ENCODE assay signal across 19 cellular contexts in genomic region chr1:206771353-206771722, GRCh38. TPM values are rescaled to one million over a fixed set of nuclear protein-coding genes. Genes with fewer than 3 reads are reported as not detected.
DNase-seq lines count a peak whose midpoint lies in the region; ATAC-seq, FAIRE-seq and TF ChIP-seq lines count a peak whose summit lies in the region.
"Had no signal": no experiment of that assay in that cellular context is flagged by ENCODE, and none has a peak within 500 bp of the region (broad histone marks: within the 10 kb centered on the region; RNA-seq: fewer than 3 reads in every experiment).

No MANE protein-coding gene starts in this region.

- no peak overlapping the region for H4K12ac ChIP-seq in trophoblast cell (ENCODE audit: low read depth, low read length)

- no peak for TF ChIP-seq RAD21 in GM12878 (IDR thresholded peaks at IDR 0.05; ENCODE audit: insufficient read depth, low read depth, low read length)

- ATAC-seq in activated T-cell treated with anti-CD3 and anti-CD28 coated beads, Interleukin-2, amount 50 U/mL, for 4 hours: no peak
- no peak for ATAC-seq in GM23338
- no peak for ATAC-seq in GM12878
- no peak for ATAC-seq in stimulated activated memory B cell treated with anti-CD40 and anti-IgM and Interleukin-4, amounts not matched to agents 10 μg/mL and 1 μg/mL and 100 μg/mL, for 72 hours
- ATAC-seq: activated CD4-positive, CD25-positive, alpha-beta regulatory T cell treated with anti-CD3 and anti-CD28 coated beads, Interleukin-2, amount 50 U/mL, for 24 hours; activated naive CD4-positive, alpha-beta T cell treated with anti-CD3 and anti-CD28 coated beads, Interleukin-2, amount 50 U/mL, for 72 hours had no signal

- H3K4me2 ChIP-seq in GM23338 (no peak overlapping the region), GM12878 (ENCODE audit: control insufficient read depth, insufficient read depth) (peak overlapping the region; percentile 95), trophoblast cell (ENCODE audit: low read length) (no peak overlapping the region)

- no peak for FAIRE-seq in GM12878 (lab: Jason Lieb, UNC)
- FAIRE-seq: urothelium cell line had no signal

- peak overlapping the region; percentile 73 for H3K9ac ChIP-seq in GM12878 (ENCODE audit: control insufficient read depth, insufficient read depth, low read length)
- H3K9ac ChIP-seq in trophoblast cell (ENCODE audit: low read length): no peak overlapping the region
- H3K9ac ChIP-seq: parathyroid adenoma had no signal

- H3K36me3 ChIP-seq in GM23338 (ENCODE audit: insufficient read depth): no peaks in the 10 kb centered on the region
- H3K36me3 ChIP-seq in GM12878 (ENCODE audit: control insufficient read depth in 2 of 2, insufficient read depth in 2 of 2, low read length in 1 of 2): no peaks in the 10 kb centered on the region
- no peaks in the 10 kb centered on the region for H3K36me3 ChIP-seq in HAP-1 (replicated peaks)
- no peaks in the 10 kb centered on the region for H3K36me3 ChIP-seq in trophoblast cell (ENCODE audit: control insufficient read depth in 1 of 2, insufficient read depth in 2 of 2, low read length in 2 of 2)
- H3K36me3 ChIP-seq: SJCRH30 had no signal

- no peaks in the 10 kb centered on the region for H3F3A ChIP-seq in GM23338 (replicated peaks; ENCODE audit: low read depth)

- no peak overlapping the region for H3K4ac ChIP-seq in trophoblast cell (ENCODE audit: low read depth, low read length)

- WGBS in GM12878 (ENCODE audit: insufficient coverage, insufficient replicate concordance, low lambda C conversion rate, missing lambda C conversion rate): 9% methylated on average over 4 of the region's 4 CpGs
- WGBS in trophoblast cell (ENCODE audit: extremely low coverage, insufficient coverage, insufficient read length): no CpG with 5 or more reads among the region's 4 CpGs

- peaks cover 77% of the 10 kb centered on the region for H3K4me1 Mint-ChIP-seq in activated T-cell treated with anti-CD3 and anti-CD28 coated beads, Interleukin-2, amount 50 U/mL, for 4 hours (ENCODE audit: low read depth)
- peaks cover 31% of the 10 kb centered on the region for H3K4me1 Mint-ChIP-seq in GM23338
- peaks cover 75% of the 10 kb centered on the region for H3K4me1 Mint-ChIP-seq in stimulated activated memory B cell treated with anti-CD40 and anti-IgM and Interleukin-4, amounts not matched to agents 10 μg/mL and 1 μg/mL and 100 μg/mL, for 72 hours

- H3K9me3 Mint-ChIP-seq in activated T-cell treated with anti-CD3 and anti-CD28 coated beads, Interleukin-2, amount 50 U/mL, for 4 hours: no peaks in the 10 kb centered on the region
- no peaks in the 10 kb centered on the region for H3K9me3 Mint-ChIP-seq in GM23338
- no peaks in the 10 kb centered on the region for H3K9me3 Mint-ChIP-seq in stimulated activated memory B cell treated with anti-CD40 and anti-IgM and Interleukin-4, amounts not matched to agents 10 μg/mL and 1 μg/mL and 100 μg/mL, for 72 hours
- H3K9me3 Mint-ChIP-seq: activated naive CD4-positive, alpha-beta T cell treated with anti-CD3 and anti-CD28 coated beads, Interleukin-2, amount 50 U/mL, for 72 hours had no signal

- H2BK5ac ChIP-seq in trophoblast cell (ENCODE audit: low read depth, low read length, poor library complexity): no peak overlapping the region

- CTCF ChIA-PET in GM12878 (lab: Yijun Ruan, JAX): interaction anchor here (0.6 to 15.0 kb wide), 15 partner anchors 15 to 279 kb away, joined by 3 to 299 read pairs (median 9); no protein-coding TSS in a partner anchor

- H3K9me3 ChIP-seq in GM12878 (replicated peaks; ENCODE audit: control insufficient read depth, insufficient read depth, low read length) (no peaks in the 10 kb centered on the region), HAP-1 (no peaks in the 10 kb centered on the region), trophoblast cell (ENCODE audit: insufficient read depth, low read depth, low read length) (no peaks in the 10 kb centered on the region)
- H3K9me3 ChIP-seq: SJCRH30 had no signal

- no peak overlapping the region for H2AK5ac ChIP-seq in trophoblast cell (ENCODE audit: low read length)

- RAD21 ChIA-PET in GM12878 (lab: Charles Lee; ENCODE audit: unreplicated experiment): interaction anchor here (0.8 to 13.8 kb wide), 10 partner anchors 15 to 151 kb away, joined by 3 to 363 read pairs (median 40); partner anchors contain the start of gene FCMR

- H3K14ac ChIP-seq in trophoblast cell (ENCODE audit: low read length): no peak overlapping the region

- H3K4me3 Mint-ChIP-seq in activated T-cell treated with anti-CD3 and anti-CD28 coated beads, Interleukin-2, amount 50 U/mL, for 4 hours: peak overlapping the region; percentile 75
- no peak overlapping the region for H3K4me3 Mint-ChIP-seq in GM23338
- H3K4me3 Mint-ChIP-seq in stimulated activated memory B cell treated with anti-CD40 and anti-IgM and Interleukin-4, amounts not matched to agents 10 μg/mL and 1 μg/mL and 100 μg/mL, for 72 hours: peak overlapping the region; percentile 64

- no peak overlapping the region for H3K27ac Mint-ChIP-seq in GM23338
- H3K27ac Mint-ChIP-seq in stimulated activated memory B cell treated with anti-CD40 and anti-IgM and Interleukin-4, amounts not matched to agents 10 μg/mL and 1 μg/mL and 100 μg/mL, for 72 hours: peak overlapping the region; percentile 66
- H3K27ac Mint-ChIP-seq: activated naive CD4-positive, alpha-beta T cell treated with anti-CD3 and anti-CD28 coated beads, Interleukin-2, amount 50 U/mL, for 72 hours had no signal

- H3K27me3 ChIP-seq in GM23338 (ENCODE audit: insufficient read depth): no peaks in the 10 kb centered on the region
- H3K27me3 ChIP-seq in GM12878 (replicated peaks in 1 of 2; ENCODE audit: control insufficient read depth in 2 of 2, insufficient read depth in 2 of 2, low read length in 1 of 2): no peaks in the 10 kb centered on the region
- H3K27me3 ChIP-seq in HAP-1 (ENCODE audit: low read depth): peaks cover 5% of the 10 kb centered on the region; the same call in 1 of the 2 replicates
- no peaks in the 10 kb centered on the region for H3K27me3 ChIP-seq in trophoblast cell (ENCODE audit: insufficient read depth, low read length)

- no peaks in the 10 kb centered on the region; the same call in 1 of the 2 replicates for H3K9me2 ChIP-seq in GM23338 (ENCODE audit: insufficient read depth)

- intact Hi-C loops in GM12878 (cut with micrococcal nuclease; ENCODE audit: unreplicated experiment): no loop called here

- H2AFZ ChIP-seq in GM23338 (peak overlapping the region; percentile 43; the same call in 1 of the 2 replicates), GM12878 (ENCODE audit: control insufficient read depth, low read depth, low read length) (0 out of 2 replicates have a peak overlapping the region, but pooled peaks have one; percentile 13), trophoblast cell (ENCODE audit: insufficient read depth, low read length, poor library complexity) (no peak overlapping the region)
- H2AFZ ChIP-seq: parathyroid adenoma had no signal

- TF ChIP-seq EP300 in GM12878 (IDR thresholded peaks at IDR 0.05; ENCODE audit: borderline replicate concordance in 1 of 2, control insufficient read depth in 1 of 2, low read depth in 2 of 2, low read length in 2 of 2): no peak

- no peak for DNase-seq in activated T-cell treated with anti-CD3 and anti-CD28 coated beads, Interleukin-2, amount 50 U/mL, for 4 hours
- DNase-seq in activated T-cell treated with anti-CD3 and anti-CD28 coated beads, Interleukin-2, amount 50 U/mL, for 48 hours: no peak
- DNase-seq in GM23338 (ENCODE audit: low spot score) (no peak), GM12878 (ENCODE audit: low read depth, low spot score) (no peak), HAP-1 (ENCODE audit: low spot score in 2 of 2) (no peak), trophoblast cell (no peak)
- DNase-seq in stimulated activated CD4-positive, alpha-beta T cell treated with anti-CD3 and anti-CD28 coated beads, Interleukin-4, amount 100 ng/mL, for 4 hours: no peak
- DNase-seq: dorsolateral prefrontal cortex, NCI-H1092, NCI-H2081 treated with DMSO at 0.1 percent for 48 hours, SJCRH30 had no signal

- H4K91ac ChIP-seq in trophoblast cell (ENCODE audit: low read depth, low read length): no peak overlapping the region

- no peak overlapping the region for H3K18ac ChIP-seq in trophoblast cell (ENCODE audit: low read length)

- no peak overlapping the region for H3K23ac ChIP-seq in trophoblast cell (ENCODE audit: low read length)

- in situ Hi-C loops in GM12878 (cut with MboI) (loop anchor here (5.0 kb wide), 1 partner anchor 34 kb away; no protein-coding TSS in a partner anchor), HAP-1 (cut with MboI; ENCODE audit: low sequenced_read_pairs) (no loop called here)

- TF ChIP-seq CTCF in GM23338 (conservative IDR thresholded peaks at IDR 0.05; ENCODE audit: low read depth in 2 of 2) (no peak), GM12878 (IDR thresholded peaks at IDR 0.05 in 2 of 3, conservative IDR thresholded peaks at IDR 0.05 in 1 of 3; ENCODE audit: control insufficient read depth in 2 of 3, extremely low read depth in 1 of 3, insufficient read depth in 1 of 3, low read depth in 3 of 3, low read length in 3 of 3) (no peak)

- no peak for TF ChIP-seq POLR2A in GM12878 (IDR thresholded peaks at IDR 0.05; ENCODE audit: low read depth, low read length)

- no peak overlapping the region for H2BK12ac ChIP-seq in trophoblast cell (ENCODE audit: low read length)

- BruUV-seq in GM12878 (replicated peaks; lab: Mats Ljungman, UMichigan): no TSS peak

- H4K8ac ChIP-seq in trophoblast cell (ENCODE audit: low read depth, low read length): no peak overlapping the region

- no peaks in the 10 kb centered on the region for H3K27me3 Mint-ChIP-seq in activated T-cell treated with anti-CD3 and anti-CD28 coated beads, Interleukin-2, amount 50 U/mL, for 4 hours (ENCODE audit: low read depth)
- peaks cover 10% of the 10 kb centered on the region for H3K27me3 Mint-ChIP-seq in GM23338 (ENCODE audit: insufficient read depth, low read depth, poor library complexity)
- H3K27me3 Mint-ChIP-seq in stimulated activated memory B cell treated with anti-CD40 and anti-IgM and Interleukin-4, amounts not matched to agents 10 μg/mL and 1 μg/mL and 100 μg/mL, for 72 hours: no peaks in the 10 kb centered on the region

- H3K27ac ChIP-seq in GM23338 (ENCODE audit: low read depth) (no peak overlapping the region), GM12878 (ENCODE audit: control insufficient read depth, insufficient read depth) (peak overlapping the region; percentile 86), trophoblast cell (ENCODE audit: low read depth, low read length) (no peak overlapping the region)
- H3K27ac ChIP-seq: parathyroid adenoma, SJCRH30 had no signal

- H3K4me1 ChIP-seq in GM23338 (ENCODE audit: insufficient read depth) (peaks cover 16% of the 10 kb centered on the region; the same call in 1 of the 2 replicates), GM12878 (ENCODE audit: control insufficient read depth, insufficient read depth, low read length) (peaks cover 81% of the 10 kb centered on the region), HAP-1 (no peaks in the 10 kb centered on the region), trophoblast cell (ENCODE audit: control insufficient read depth in 1 of 2, insufficient read depth in 2 of 2, low read length in 2 of 2) (peaks cover 2 to 3% of the 10 kb centered on the region in 2 experiments)
- H3K4me1 ChIP-seq: parathyroid adenoma, SJCRH30 had no signal

- no peak overlapping the region for H3K4me3 ChIP-seq in GM23338
- H3K4me3 ChIP-seq in GM12878: peak overlapping the region; percentile 74
- H3K4me3 ChIP-seq in HAP-1: no peak overlapping the region
- H3K4me3 ChIP-seq in trophoblast cell (ENCODE audit: low read depth, low read length): no peak overlapping the region
- H3K4me3 ChIP-seq: SJCRH30 had no signal

- H2BK120ac ChIP-seq in trophoblast cell (ENCODE audit: insufficient read depth, low read length, poor library complexity): no peak overlapping the region

- H3K79me2 ChIP-seq in GM23338 (replicated peaks; ENCODE audit: insufficient read depth) (no peaks in the 10 kb centered on the region), GM12878 (ENCODE audit: control insufficient read depth, insufficient read depth, low read length) (peaks cover 47% of the 10 kb centered on the region), trophoblast cell (ENCODE audit: control insufficient read depth, insufficient read depth, low read length, poor library complexity) (no peaks in the 10 kb centered on the region)
- H3K79me2 ChIP-seq: parathyroid adenoma had no signal

- POLR2A ChIA-PET in GM12878 (lab: Charles Lee): interaction anchor here (0.7 to 14.8 kb wide), 16 partner anchors 15 to 196 kb away, joined by 3 to 283 read pairs (median 6); partner anchors contain the start of gene FCMR

- SMC1A ChIA-PET in GM12878 (lab: Charles Lee; ENCODE audit: uncharacterized antibody, unreplicated experiment): interaction anchor here (0.6 to 16.0 kb wide), 18 partner anchors 11 to 161 kb away, joined by 3 to 410 read pairs (median 6); partner anchors contain the start of gene FCMR

- no peaks in the 10 kb centered on the region for H3K36me3 Mint-ChIP-seq in activated T-cell treated with anti-CD3 and anti-CD28 coated beads, Interleukin-2, amount 50 U/mL, for 4 hours (ENCODE audit: insufficient read depth)
- H3K36me3 Mint-ChIP-seq in GM23338 (ENCODE audit: low read depth): no peaks in the 10 kb centered on the region
- H3K36me3 Mint-ChIP-seq in stimulated activated memory B cell treated with anti-CD40 and anti-IgM and Interleukin-4, amounts not matched to agents 10 μg/mL and 1 μg/mL and 100 μg/mL, for 72 hours: no peaks in the 10 kb centered on the region
- H3K36me3 Mint-ChIP-seq: activated naive CD4-positive, alpha-beta T cell treated with anti-CD3 and anti-CD28 coated beads, Interleukin-2, amount 50 U/mL, for 72 hours had no signal

- H3K79me1 ChIP-seq in trophoblast cell (ENCODE audit: low read length): no peaks in the 10 kb centered on the region

- H4K20me1 ChIP-seq in GM23338 (replicated peaks; ENCODE audit: insufficient read depth): no peaks in the 10 kb centered on the region
- H4K20me1 ChIP-seq in GM12878 (ENCODE audit: control insufficient read depth, insufficient read depth): no peaks in the 10 kb centered on the region

RNA-seq across cellular contexts. Expression of gene IL19, which starts 0.8 kb away (rescaled TPM):
- total RNA-seq in activated T-cell treated with anti-CD3 and anti-CD28 coated beads, Interleukin-2, amount 50 U/mL, for 4 hours: under 1 TPM in 1 of 3 donors, not detected in 2; 0.19 TPM
- not detected in 2 replicates for total RNA-seq in GM23338 (2014; rRNA removed; shearing (Covaris generic))
- polyA plus RNA-seq in GM23338 (2016; fragmentation: Nextera tagmentation; extraction: Ambion mirVana): not detected in 2 replicates
- not detected in 2 replicates for total RNA-seq in GM12878 (2013; cell fraction: nucleolus; rRNA removed)
- 0.38 TPM in 1 of 2 replicates, not detected in the other for total RNA-seq in GM12878 (2014; rRNA removed)
- not detected in 2 replicates for total RNA-seq in GM12878 (2014; rRNA removed; fragmentation: Illumina TruSeq; extraction: Trizol)
- not detected in 2 replicates for total RNA-seq in GM12878 (2021)
- polyA plus RNA-seq in GM12878 (2011; ENCODE audit: low read depth): 0.30 TPM
- 0.72 and 0.73 TPM in 2 replicates for polyA plus RNA-seq in GM12878 (2011; rRNA removed)
- polyA plus RNA-seq in GM12878 (2011; cell fraction: cytosol; rRNA removed): 0.33 and 0.63 TPM in 2 replicates
- polyA plus RNA-seq in GM12878 (2011; cell fraction: nucleus; rRNA removed): 0.70 and 1.2 TPM in 2 replicates
- 0.65 TPM in 1 of 2 replicates, not detected in the other for polyA plus RNA-seq in GM12878 (2012)
- 0.32 TPM in 1 of 2 replicates, not detected in the other for polyA plus RNA-seq in GM12878 (2014; fragmentation: Illumina TruSeq; extraction: Trizol)
- polyA plus RNA-seq in GM12878 (2014; fragmentation: Nextera tagmentation; extraction: Ambion mirVana): under 1 TPM; 0.27 to 0.29 TPM
- 0.10 TPM in 1 of 2 replicates, not detected in the other for polyA plus RNA-seq in GM12878 (2014; rRNA removed)
- not detected for polyA plus RNA-seq in GM12878 (2016; fragmentation: Nextera tagmentation; extraction: Ambion mirVana)
- polyA minus RNA-seq in GM12878 (2011; rRNA and poly(A)+ RNA removed): 0.37 and 0.41 TPM in 2 replicates
- polyA minus RNA-seq in GM12878 (2011; cell fraction: cytosol; rRNA and poly(A)+ RNA removed): not detected in 2 replicates
- polyA minus RNA-seq in GM12878 (2011; cell fraction: nucleus; rRNA and poly(A)+ RNA removed): 0.24 TPM in 1 of 2 replicates, not detected in the other
- not detected in 2 replicates for polyA plus RNA-seq in trophoblast cell (2013)
- total RNA-seq: A673; activated naive CD4-positive, alpha-beta T cell treated with anti-CD3 and anti-CD28 coated beads, Interleukin-2, amount 50 U/mL, for 72 hours; dorsolateral prefrontal cortex; left lobe of liver; SJCRH30; T-helper 2 cell treated with Interferon-gamma antibody and Interleukin-4, amounts not matched to agents 100 ng/mL and 5 ng/mL, for 36 hours had no signal

RNA-seq across cellular contexts. Expression of gene IL10, which starts 1.0 kb away (rescaled TPM):
- 100 to 1,000 TPM in 1 of 3 donors, 10 to 100 TPM in 2; 38.4 to 111 (median 54.1) TPM for total RNA-seq in activated T-cell treated with anti-CD3 and anti-CD28 coated beads, Interleukin-2, amount 50 U/mL, for 4 hours
- total RNA-seq in GM23338 (2014; rRNA removed; shearing (Covaris generic)): not detected in 2 replicates
- polyA plus RNA-seq in GM23338 (2016; fragmentation: Nextera tagmentation; extraction: Ambion mirVana) (not detected in 2 replicates), GM12878 (2011; rRNA removed) (5.0 and 6.3 TPM in 2 replicates), GM12878 (2014; fragmentation: Illumina TruSeq; extraction: Trizol) (1.4 and 1.8 TPM in 2 replicates), GM12878 (2014; fragmentation: Nextera tagmentation; extraction: Ambion mirVana) (1 to 10 TPM; 1.2 to 1.6 TPM), GM12878 (2014; rRNA removed) (0.92 and 1.5 TPM in 2 replicates), GM12878 (2016; fragmentation: Nextera tagmentation; extraction: Ambion mirVana) (under 1 TPM; 0.34 to 0.70 TPM)
- 1.5 and 3.6 TPM in 2 replicates for total RNA-seq in GM12878 (2013; cell fraction: nucleolus; rRNA removed)
- total RNA-seq in GM12878 (2014; rRNA removed) (1.0 and 1.1 TPM in 2 replicates), GM12878 (2014; rRNA removed; fragmentation: Illumina TruSeq; extraction: Trizol) (1.4 and 1.6 TPM in 2 replicates), GM12878 (2021) (0.67 and 1.1 TPM in 2 replicates)
- polyA plus RNA-seq in GM12878 (2011; ENCODE audit: low read depth): 4.4 TPM
- polyA plus RNA-seq in GM12878 (2011; cell fraction: cytosol; rRNA removed): 3.0 and 5.2 TPM in 2 replicates
- polyA plus RNA-seq in GM12878 (2011; cell fraction: nucleus; rRNA removed): 1.0 and 1.4 TPM in 2 replicates
- polyA plus RNA-seq in GM12878 (2012): 2.8 and 5.5 TPM in 2 replicates
- 3.7 and 6.0 TPM in 2 replicates for polyA minus RNA-seq in GM12878 (2011; rRNA and poly(A)+ RNA removed)
- polyA minus RNA-seq in GM12878 (2011; cell fraction: cytosol; rRNA and poly(A)+ RNA removed): 1.1 and 2.1 TPM in 2 replicates
- 4.7 and 5.2 TPM in 2 replicates for polyA minus RNA-seq in GM12878 (2011; cell fraction: nucleus; rRNA and poly(A)+ RNA removed)
- polyA plus RNA-seq in trophoblast cell (2013): not detected in 2 replicates
- total RNA-seq: A673 had no signal

Comparison
In these comparisons a context has a peak if more than half of its experiments do, and no peak if none do; other contexts are left out.
1. RNA of gene IL10, which starts 1.0 kb away (total RNA-seq): 38.4 to 111 TPM in activated T-cell treated with anti-CD3 and anti-CD28 coated beads, Interleukin-2, amount 50 U/mL, for 4 hours; 0.67 to 3.6 TPM in GM12878 and not detected in GM23338; every median in the first group is over 4 times any median in the second.